1 cellular context compared by ENCODE assay signal in the genomic region with DNA sequence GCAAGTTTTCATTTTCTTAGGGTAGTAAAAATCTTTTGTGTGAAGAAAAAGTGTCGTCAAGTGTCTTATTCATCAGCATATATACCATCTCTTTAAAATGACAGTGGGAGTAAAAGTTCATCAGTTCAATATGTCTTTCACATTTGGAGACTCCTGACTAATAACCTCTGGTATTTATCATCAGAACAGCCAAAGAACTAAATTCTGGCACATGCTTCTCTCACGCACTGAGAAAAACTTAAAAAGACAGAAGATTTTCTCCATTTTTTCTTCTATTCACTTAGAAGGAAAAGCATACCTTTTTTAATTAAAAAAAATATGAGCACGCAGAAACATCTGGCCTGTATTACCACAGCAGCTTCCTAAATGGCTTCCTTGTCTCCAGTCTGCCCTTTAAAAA.
TF ChIP-seq lines count a peak whose summit lies in the region.

No MANE protein-coding gene starts in this region.

TF ChIP-seq in SK-N-SH, 30 proteins besides CTCF, POLR2A, EP300 and RAD21 (continued from another document):
- TF ChIP-seq GATA2 (CRISPR knock-in tag; IDR thresholded peaks at IDR 0.05) = no peak
- no peak for TF ChIP-seq EZH2phosphoT487 (IDR thresholded peaks at IDR 0.05; ENCODE audit: borderline replicate concordance, low read depth)
- TF ChIP-seq MXI1 (IDR thresholded peaks at IDR 0.05; ENCODE audit: low read depth, low read length) = no peak
- no peak for TF ChIP-seq RCOR1 (IDR thresholded peaks at IDR 0.05; ENCODE audit: low read length)
- no peak for TF ChIP-seq TAF1 (IDR thresholded peaks at IDR 0.05; ENCODE audit: borderline replicate concordance, low read depth, low read length)
- no peak for TF ChIP-seq RFX5 (IDR thresholded peaks at IDR 0.05; ENCODE audit: low read length)
- peak; percentile 36; the same call in 1 of the 2 replicates for TF ChIP-seq FOSL2 (IDR thresholded peaks at IDR 0.05; ENCODE audit: borderline replicate concordance, low read depth)
- TF ChIP-seq RXRA (IDR thresholded peaks at IDR 0.05; ENCODE audit: borderline replicate concordance, low read depth) = peak; percentile 91
- TF ChIP-seq POLR2AphosphoS5 (IDR thresholded peaks at IDR 0.05; ENCODE audit: low read depth, low read length) = peak; percentile 50; the same call in 1 of the 2 replicates
- TF ChIP-seq TEAD4 (IDR thresholded peaks at IDR 0.05; ENCODE audit: borderline replicate concordance, insufficient read depth) = peak; percentile 30; the same call in 1 of the 2 replicates
- TF ChIP-seq TCF12 (IDR thresholded peaks at IDR 0.05) = peak; percentile 88
- peak; percentile 88 for TF ChIP-seq PBX3 (IDR thresholded peaks at IDR 0.05)
- no peak for TF ChIP-seq GABPA (IDR thresholded peaks at IDR 0.05; ENCODE audit: low read depth)
- TF ChIP-seq, protein P1, sequence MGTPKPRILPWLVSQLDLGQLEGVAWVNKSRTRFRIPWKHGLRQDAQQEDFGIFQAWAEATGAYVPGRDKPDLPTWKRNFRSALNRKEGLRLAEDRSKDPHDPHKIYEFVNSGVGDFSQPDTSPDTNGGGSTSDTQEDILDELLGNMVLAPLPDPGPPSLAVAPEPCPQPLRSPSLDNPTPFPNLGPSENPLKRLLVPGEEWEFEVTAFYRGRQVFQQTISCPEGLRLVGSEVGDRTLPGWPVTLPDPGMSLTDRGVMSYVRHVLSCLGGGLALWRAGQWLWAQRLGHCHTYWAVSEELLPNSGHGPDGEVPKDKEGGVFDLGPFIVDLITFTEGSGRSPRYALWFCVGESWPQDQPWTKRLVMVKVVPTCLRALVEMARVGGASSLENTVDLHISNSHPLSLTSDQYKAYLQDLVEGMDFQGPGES (IDR thresholded peaks at IDR 0.05; ENCODE audit: low read depth, low read length) = no peak
- TF ChIP-seq, protein P2, sequence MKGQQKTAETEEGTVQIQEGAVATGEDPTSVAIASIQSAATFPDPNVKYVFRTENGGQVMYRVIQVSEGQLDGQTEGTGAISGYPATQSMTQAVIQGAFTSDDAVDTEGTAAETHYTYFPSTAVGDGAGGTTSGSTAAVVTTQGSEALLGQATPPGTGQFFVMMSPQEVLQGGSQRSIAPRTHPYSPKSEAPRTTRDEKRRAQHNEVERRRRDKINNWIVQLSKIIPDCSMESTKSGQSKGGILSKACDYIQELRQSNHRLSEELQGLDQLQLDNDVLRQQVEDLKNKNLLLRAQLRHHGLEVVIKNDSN (IDR thresholded peaks at IDR 0.05; ENCODE audit: borderline replicate concordance, low read depth) = no peak
- no peak for TF ChIP-seq CHD2 (IDR thresholded peaks at IDR 0.05; ENCODE audit: low read length, partially characterized antibody)
- no peak for TF ChIP-seq SMC3 (IDR thresholded peaks at IDR 0.05; ENCODE audit: low read depth, low read length)
- no peak for TF ChIP-seq FOXJ3 (CRISPR knock-in tag; IDR thresholded peaks at IDR 0.05)
- no peak for TF ChIP-seq FOXM1 (IDR thresholded peaks at IDR 0.05; ENCODE audit: low read depth)
- TF ChIP-seq ELF1 (IDR thresholded peaks at IDR 0.05) = no peak
- TF ChIP-seq ZBTB33 (IDR thresholded peaks at IDR 0.05; ENCODE audit: borderline replicate concordance, low read depth) = no peak
- peak; percentile 67 for TF ChIP-seq NFIC (IDR thresholded peaks at IDR 0.05; ENCODE audit: borderline replicate concordance)
